ENCODE assay signal across 1 cellular context in the genomic region with DNA sequence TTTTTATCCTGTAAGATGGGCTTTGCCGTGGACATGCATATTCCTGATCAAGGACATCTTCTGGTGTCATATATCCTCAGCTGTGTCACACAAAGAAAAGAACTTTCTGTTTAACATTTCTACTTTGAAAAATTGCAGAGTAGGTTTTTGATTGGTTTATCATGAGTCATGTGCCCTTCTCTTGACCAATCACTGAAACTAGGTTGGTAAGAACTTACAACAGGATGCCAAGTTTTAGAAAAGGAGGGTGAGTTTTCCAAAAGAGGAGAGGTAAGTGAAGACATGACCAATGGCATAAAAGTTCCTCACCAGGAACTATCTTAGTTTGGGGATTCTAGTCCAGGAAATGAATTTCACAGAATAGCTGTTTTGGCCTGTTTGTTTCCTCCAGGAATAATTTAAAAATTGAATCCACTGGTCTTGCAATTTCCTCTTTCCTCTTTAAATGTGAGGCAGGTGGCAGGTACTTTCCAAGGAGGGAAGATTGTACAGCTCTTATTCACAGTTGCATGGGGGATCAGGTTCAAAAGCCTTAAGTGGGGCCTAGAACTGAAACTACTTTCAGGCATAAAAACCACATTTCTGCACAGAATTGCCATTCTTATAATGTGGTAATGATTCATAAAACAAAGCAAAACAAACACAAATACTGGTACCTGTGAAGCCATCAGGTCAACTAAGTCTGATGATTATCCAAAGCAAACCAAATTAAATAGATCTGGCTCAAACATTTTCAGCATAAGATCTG.
TF ChIP-seq lines count a peak whose summit lies in the region.

No MANE protein-coding gene starts in this region.

TF ChIP-seq in GM12878, 131 proteins besides CTCF, POLR2A, EP300 and RAD21:
- TF ChIP-seq ETV6 (conservative IDR thresholded peaks at IDR 0.05 in 1 of 2, IDR thresholded peaks at IDR 0.05 in 1 of 2; ENCODE audit: borderline replicate concordance in 1 of 2, low read depth in 1 of 2) = no peak
- no peak for TF ChIP-seq SMC3 (IDR thresholded peaks at IDR 0.05; ENCODE audit: borderline replicate concordance, low read length)
- no peak for TF ChIP-seq POLR2AphosphoS5 (IDR thresholded peaks at IDR 0.05; ENCODE audit: low read length)
- TF ChIP-seq GABPA (IDR thresholded peaks at IDR 0.05; ENCODE audit: low read depth) = no peak
- TF ChIP-seq, protein P1, sequence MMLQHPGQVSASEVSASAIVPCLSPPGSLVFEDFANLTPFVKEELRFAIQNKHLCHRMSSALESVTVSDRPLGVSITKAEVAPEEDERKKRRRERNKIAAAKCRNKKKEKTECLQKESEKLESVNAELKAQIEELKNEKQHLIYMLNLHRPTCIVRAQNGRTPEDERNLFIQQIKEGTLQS (IDR thresholded peaks at IDR 0.05; ENCODE audit: borderline replicate concordance, extremely low read depth, low read depth, low read length) = 0 out of 2 replicates have a peak, but pooled peaks have one; percentile 20
- no peak for TF ChIP-seq MXI1 (IDR thresholded peaks at IDR 0.05; ENCODE audit: low read depth, low read length)
- no peak for TF ChIP-seq TCF3 (IDR thresholded peaks at IDR 0.05; ENCODE audit: borderline replicate concordance, insufficient read depth, low read depth, low read length)
- TF ChIP-seq, protein P2, sequence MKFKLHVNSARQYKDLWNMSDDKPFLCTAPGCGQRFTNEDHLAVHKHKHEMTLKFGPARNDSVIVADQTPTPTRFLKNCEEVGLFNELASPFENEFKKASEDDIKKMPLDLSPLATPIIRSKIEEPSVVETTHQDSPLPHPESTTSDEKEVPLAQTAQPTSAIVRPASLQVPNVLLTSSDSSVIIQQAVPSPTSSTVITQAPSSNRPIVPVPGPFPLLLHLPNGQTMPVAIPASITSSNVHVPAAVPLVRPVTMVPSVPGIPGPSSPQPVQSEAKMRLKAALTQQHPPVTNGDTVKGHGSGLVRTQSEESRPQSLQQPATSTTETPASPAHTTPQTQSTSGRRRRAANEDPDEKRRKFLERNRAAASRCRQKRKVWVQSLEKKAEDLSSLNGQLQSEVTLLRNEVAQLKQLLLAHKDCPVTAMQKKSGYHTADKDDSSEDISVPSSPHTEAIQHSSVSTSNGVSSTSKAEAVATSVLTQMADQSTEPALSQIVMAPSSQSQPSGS (IDR thresholded peaks at IDR 0.05; ENCODE audit: low read length) = no peak
- TF ChIP-seq SUPT20H (IDR thresholded peaks at IDR 0.05; ENCODE audit: borderline replicate concordance, control insufficient read depth, low read depth, low read length) = no peak
- TF ChIP-seq IKZF1 (conservative IDR thresholded peaks at IDR 0.05) = 0 out of 2 replicates have a peak, but pooled peaks have one; percentile 19
- TF ChIP-seq SIX5 (IDR thresholded peaks at IDR 0.05; ENCODE audit: low read depth, low read length, severe bottlenecking) = no peak
- TF ChIP-seq, protein P3, sequence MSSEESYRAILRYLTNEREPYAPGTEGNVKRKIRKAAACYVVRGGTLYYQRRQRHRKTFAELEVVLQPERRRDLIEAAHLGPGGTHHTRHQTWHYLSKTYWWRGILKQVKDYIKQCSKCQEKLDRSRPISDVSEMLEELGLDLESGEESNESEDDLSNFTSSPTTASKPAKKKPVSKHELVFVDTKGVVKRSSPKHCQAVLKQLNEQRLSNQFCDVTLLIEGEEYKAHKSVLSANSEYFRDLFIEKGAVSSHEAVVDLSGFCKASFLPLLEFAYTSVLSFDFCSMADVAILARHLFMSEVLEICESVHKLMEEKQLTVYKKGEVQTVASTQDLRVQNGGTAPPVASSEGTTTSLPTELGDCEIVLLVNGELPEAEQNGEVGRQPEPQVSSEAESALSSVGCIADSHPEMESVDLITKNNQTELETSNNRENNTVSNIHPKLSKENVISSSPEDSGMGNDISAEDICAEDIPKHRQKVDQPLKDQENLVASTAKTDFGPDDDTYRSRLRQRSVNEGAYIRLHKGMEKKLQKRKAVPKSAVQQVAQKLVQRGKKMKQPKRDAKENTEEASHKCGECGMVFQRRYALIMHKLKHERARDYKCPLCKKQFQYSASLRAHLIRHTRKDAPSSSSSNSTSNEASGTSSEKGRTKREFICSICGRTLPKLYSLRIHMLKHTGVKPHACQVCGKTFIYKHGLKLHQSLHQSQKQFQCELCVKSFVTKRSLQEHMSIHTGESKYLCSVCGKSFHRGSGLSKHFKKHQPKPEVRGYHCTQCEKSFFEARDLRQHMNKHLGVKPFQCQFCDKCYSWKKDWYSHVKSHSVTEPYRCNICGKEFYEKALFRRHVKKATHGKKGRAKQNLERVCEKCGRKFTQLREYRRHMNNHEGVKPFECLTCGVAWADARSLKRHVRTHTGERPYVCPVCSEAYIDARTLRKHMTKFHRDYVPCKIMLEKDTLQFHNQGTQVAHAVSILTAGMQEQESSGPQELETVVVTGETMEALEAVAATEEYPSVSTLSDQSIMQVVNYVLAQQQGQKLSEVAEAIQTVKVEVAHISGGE (CRISPR knock-in tag; IDR thresholded peaks at IDR 0.05) = no peak
- TF ChIP-seq TCF12 (IDR thresholded peaks at IDR 0.05; ENCODE audit: low read depth, low read length) = no peak
- no peak for TF ChIP-seq KDM1A (IDR thresholded peaks at IDR 0.05; ENCODE audit: borderline replicate concordance)
- TF ChIP-seq, protein P4, sequence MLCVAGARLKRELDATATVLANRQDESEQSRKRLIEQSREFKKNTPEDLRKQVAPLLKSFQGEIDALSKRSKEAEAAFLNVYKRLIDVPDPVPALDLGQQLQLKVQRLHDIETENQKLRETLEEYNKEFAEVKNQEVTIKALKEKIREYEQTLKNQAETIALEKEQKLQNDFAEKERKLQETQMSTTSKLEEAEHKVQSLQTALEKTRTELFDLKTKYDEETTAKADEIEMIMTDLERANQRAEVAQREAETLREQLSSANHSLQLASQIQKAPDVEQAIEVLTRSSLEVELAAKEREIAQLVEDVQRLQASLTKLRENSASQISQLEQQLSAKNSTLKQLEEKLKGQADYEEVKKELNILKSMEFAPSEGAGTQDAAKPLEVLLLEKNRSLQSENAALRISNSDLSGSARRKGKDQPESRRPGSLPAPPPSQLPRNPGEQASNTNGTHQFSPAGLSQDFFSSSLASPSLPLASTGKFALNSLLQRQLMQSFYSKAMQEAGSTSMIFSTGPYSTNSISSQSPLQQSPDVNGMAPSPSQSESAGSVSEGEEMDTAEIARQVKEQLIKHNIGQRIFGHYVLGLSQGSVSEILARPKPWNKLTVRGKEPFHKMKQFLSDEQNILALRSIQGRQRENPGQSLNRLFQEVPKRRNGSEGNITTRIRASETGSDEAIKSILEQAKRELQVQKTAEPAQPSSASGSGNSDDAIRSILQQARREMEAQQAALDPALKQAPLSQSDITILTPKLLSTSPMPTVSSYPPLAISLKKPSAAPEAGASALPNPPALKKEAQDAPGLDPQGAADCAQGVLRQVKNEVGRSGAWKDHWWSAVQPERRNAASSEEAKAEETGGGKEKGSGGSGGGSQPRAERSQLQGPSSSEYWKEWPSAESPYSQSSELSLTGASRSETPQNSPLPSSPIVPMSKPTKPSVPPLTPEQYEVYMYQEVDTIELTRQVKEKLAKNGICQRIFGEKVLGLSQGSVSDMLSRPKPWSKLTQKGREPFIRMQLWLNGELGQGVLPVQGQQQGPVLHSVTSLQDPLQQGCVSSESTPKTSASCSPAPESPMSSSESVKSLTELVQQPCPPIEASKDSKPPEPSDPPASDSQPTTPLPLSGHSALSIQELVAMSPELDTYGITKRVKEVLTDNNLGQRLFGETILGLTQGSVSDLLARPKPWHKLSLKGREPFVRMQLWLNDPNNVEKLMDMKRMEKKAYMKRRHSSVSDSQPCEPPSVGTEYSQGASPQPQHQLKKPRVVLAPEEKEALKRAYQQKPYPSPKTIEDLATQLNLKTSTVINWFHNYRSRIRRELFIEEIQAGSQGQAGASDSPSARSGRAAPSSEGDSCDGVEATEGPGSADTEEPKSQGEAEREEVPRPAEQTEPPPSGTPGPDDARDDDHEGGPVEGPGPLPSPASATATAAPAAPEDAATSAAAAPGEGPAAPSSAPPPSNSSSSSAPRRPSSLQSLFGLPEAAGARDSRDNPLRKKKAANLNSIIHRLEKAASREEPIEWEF (IDR thresholded peaks at IDR 0.05; ENCODE audit: insufficient replicate concordance, low read depth, low read length) = no peak
- TF ChIP-seq RUNX3 (IDR thresholded peaks at IDR 0.05; ENCODE audit: low read length) = peak; percentile 72
- no peak for TF ChIP-seq BACH1 (IDR thresholded peaks at IDR 0.05; ENCODE audit: borderline replicate concordance)
- TF ChIP-seq, protein P5, sequence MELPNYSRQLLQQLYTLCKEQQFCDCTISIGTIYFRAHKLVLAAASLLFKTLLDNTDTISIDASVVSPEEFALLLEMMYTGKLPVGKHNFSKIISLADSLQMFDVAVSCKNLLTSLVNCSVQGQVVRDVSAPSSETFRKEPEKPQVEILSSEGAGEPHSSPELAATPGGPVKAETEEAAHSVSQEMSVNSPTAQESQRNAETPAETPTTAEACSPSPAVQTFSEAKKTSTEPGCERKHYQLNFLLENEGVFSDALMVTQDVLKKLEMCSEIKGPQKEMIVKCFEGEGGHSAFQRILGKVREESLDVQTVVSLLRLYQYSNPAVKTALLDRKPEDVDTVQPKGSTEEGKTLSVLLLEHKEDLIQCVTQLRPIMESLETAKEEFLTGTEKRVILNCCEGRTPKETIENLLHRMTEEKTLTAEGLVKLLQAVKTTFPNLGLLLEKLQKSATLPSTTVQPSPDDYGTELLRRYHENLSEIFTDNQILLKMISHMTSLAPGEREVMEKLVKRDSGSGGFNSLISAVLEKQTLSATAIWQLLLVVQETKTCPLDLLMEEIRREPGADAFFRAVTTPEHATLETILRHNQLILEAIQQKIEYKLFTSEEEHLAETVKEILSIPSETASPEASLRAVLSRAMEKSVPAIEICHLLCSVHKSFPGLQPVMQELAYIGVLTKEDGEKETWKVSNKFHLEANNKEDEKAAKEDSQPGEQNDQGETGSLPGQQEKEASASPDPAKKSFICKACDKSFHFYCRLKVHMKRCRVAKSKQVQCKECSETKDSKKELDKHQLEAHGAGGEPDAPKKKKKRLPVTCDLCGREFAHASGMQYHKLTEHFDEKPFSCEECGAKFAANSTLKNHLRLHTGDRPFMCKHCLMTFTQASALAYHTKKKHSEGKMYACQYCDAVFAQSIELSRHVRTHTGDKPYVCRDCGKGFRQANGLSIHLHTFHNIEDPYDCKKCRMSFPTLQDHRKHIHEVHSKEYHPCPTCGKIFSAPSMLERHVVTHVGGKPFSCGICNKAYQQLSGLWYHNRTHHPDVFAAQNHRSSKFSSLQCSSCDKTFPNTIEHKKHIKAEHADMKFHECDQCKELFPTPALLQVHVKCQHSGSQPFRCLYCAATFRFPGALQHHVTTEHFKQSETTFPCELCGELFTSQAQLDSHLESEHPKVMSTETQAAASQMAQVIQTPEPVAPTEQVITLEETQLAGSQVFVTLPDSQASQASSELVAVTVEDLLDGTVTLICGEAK (IDR thresholded peaks at IDR 0.05; ENCODE audit: borderline replicate concordance) = no peak
